In the genomic region with DNA sequence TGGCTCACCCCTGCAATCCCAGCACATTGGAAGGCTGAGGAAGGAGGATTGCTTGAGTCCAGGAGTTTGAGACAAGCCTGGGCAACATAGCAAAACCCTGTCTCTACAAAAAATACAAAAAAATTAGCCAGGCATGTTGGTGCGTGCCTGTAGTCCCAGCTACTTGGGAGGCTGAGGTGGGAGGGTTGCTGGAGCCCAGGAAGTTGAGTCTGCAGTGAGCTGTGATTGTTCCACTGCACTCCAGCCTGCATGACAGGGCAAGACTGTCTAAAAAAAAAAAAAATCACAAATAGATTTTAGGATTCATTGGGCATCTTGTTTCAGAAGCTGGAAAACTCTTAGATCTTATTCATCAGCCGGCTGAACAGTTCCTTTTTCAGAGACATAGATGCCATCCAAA, we compare ENCODE assay signal across 7 cellular contexts. TPM values are rescaled to one million over a fixed set of nuclear protein-coding genes. Genes with fewer than 3 reads are reported as not detected.
"Had no signal": no experiment of that assay in that cellular context is flagged by ENCODE, and none has a peak within 500 bp of the region (broad histone marks: within the 10 kb centered on the region; RNA-seq: fewer than 3 reads in every experiment).

No MANE protein-coding gene starts in this region.

RNA-seq across cellular contexts. Expression of a gene that starts 25.4 kb away (rescaled TPM):
- total RNA-seq: HepG2, HT-29, IMR-90, PC-9, Peyer's patch, RPMI7951, SK-MEL-5 had no signal
- polyA plus RNA-seq: HepG2, IMR-90 had no signal
